Comparison of ENCODE assay signal across 31 cellular contexts in the genomic region with DNA sequence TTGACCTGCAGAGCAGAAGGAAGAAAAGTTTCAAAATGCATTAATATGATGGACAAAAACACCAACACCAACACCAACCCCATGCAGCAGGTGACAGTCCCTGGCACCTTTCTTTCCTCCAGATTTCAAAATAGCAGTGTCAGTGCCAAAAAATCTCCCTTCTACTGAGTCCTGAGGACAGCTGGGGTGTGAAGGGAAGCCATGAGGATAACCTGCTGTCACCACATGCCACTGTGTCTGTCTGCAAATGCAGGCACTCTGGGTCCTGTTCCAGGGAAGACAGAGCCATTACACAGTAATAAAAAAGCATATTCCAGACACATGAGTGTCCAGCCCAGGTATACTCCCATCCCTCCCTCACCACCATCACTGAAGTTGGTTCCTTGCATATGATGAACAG.
"Had no signal": no experiment of that assay in that cellular context is flagged by ENCODE, and none has a peak within 500 bp of the region (broad histone marks: within the 10 kb centered on the region; RNA-seq: fewer than 3 reads in every experiment).

No MANE protein-coding gene starts in this region.

- DNase-seq: activated effector memory CD4-positive, alpha-beta T cell treated with anti-CD3 and anti-CD28 coated beads, Interleukin-2, amount 50 U/mL, for 16 hours; activated effector memory CD4-positive, alpha-beta T cell treated with Interleukin-2 at 50 U/mL for 16 hours; activated gamma-delta T cell; activated gamma-delta T cell treated with Interleukin-2 at 50 U/mL for 16 hours; activated naive CD4-positive, alpha-beta T cell; activated naive CD4-positive, alpha-beta T cell treated with anti-CD3 and anti-CD28 coated beads for 36 hours; activated naive CD4-positive, alpha-beta T cell treated with anti-CD3 and anti-CD28 coated beads, Interleukin-2, amount 10 ng/mL, durations not matched to agents 7 days and 5 days; activated naive CD4-positive, alpha-beta T cell treated with anti-CD3 and anti-CD28 coated beads, Interleukin-2, amount 50 U/mL, for 16 hours; activated naive CD4-positive, alpha-beta T cell treated with Interleukin-2 at 50 U/mL for 16 hours; activated naive CD8-positive, alpha-beta T cell treated with anti-CD3 and anti-CD28 coated beads for 36 hours; activated naive CD8-positive, alpha-beta T cell treated with anti-CD3 and anti-CD28 coated beads, Interleukin-2, amount 10 ng/mL, durations not matched to agents 7 days and 5 days; activated naive CD8-positive, alpha-beta T cell treated with anti-CD3 and anti-CD28 coated beads, Interleukin-2, amount 50 U/mL, for 24 hours; activated T-cell treated with anti-CD3 and anti-CD28 coated beads, Interleukin-2, amount 50 U/mL, for 1 hour; activated T-cell treated with anti-CD3 and anti-CD28 coated beads, Interleukin-2, amount 50 U/mL, for 24 hours; activated T-cell treated with anti-CD3 and anti-CD28 coated beads, Interleukin-2, amount 50 U/mL, for 4 hours; activated T-cell treated with anti-CD3 and anti-CD28 coated beads, Interleukin-2, amount 50 U/mL, for 48 hours; activated T-cell treated with anti-CD3 and anti-CD28 coated beads, Interleukin-2, amount 50 U/mL, for 72 hours; adrenal gland; amniotic stem cell; amygdala; anterior cingulate cortex; aorta; body of pancreas; brain microvascular endothelial cell; central memory CD4-positive, alpha-beta T cell; cerebellar nuclear complex had no signal

- H3K36me3 ChIP-seq: adrenal gland, ascending aorta, brain microvascular endothelial cell, breast epithelium, cardiac muscle cell had no signal

- H3K4me3 ChIP-seq: adrenal gland, ascending aorta, body of pancreas, breast epithelium, cardiac muscle cell had no signal

- H3K27ac ChIP-seq: adrenal gland, ascending aorta, body of pancreas, brain microvascular endothelial cell, breast epithelium, cardiac muscle cell had no signal

- H3K4me1 ChIP-seq: adrenal gland, ascending aorta, body of pancreas, breast epithelium had no signal

- H3K27me3 ChIP-seq: ascending aorta, body of pancreas, brain microvascular endothelial cell, cardiac muscle cell had no signal

- ATAC-seq: activated naive CD4-positive, alpha-beta T cell treated with anti-CD3 and anti-CD28 coated beads, Interleukin-2, amount 50 U/mL, for 72 hours; activated naive CD8-positive, alpha-beta T cell treated with anti-CD3 and anti-CD28 coated beads, Interleukin-2, amount 50 U/mL, for 24 hours; activated T-cell treated with anti-CD3 and anti-CD28 coated beads, Interleukin-2, amount 50 U/mL, for 4 hours; activated T-cell treated with anti-CD3 and anti-CD28 coated beads, Interleukin-2, amount 50 U/mL, for 72 hours; activated T-helper 17 cell treated with anti-CD3 and anti-CD28 coated beads, Interleukin-2, amount 50 U/mL, for 72 hours; body of pancreas had no signal
